In the genomic region with DNA sequence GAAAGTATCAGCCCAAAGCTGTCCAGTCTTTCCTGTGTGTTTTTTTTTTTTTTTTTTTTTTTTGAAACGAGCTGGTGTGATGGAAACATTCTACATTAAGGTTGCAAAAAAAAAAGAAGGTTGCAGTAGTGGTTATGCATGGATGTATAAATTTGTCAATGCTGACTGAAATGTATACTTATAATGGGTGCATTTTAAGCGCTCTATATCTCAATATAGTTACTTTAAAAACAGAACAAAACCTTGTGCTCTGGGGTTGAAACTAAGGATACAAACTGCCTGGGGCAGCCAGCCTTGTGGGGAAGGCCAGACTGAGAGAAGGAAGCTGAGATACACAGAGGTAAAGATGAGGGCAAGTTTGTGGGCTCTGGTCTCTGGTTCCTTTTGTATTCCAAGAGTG, we compare ENCODE assay signal across 31 cellular contexts.
DNase-seq lines count a peak whose midpoint lies in the region; ATAC-seq and TF ChIP-seq lines count a peak whose summit lies in the region.
"Had no signal": no experiment of that assay in that cellular context is flagged by ENCODE, and none has a peak within 500 bp of the region (broad histone marks: within the 10 kb centered on the region; RNA-seq: fewer than 3 reads in every experiment).

No MANE protein-coding gene starts in this region.

- peaks cover 9% of the 10 kb centered on the region for H3K4me1 Mint-ChIP-seq in brain
- H3K4me1 Mint-ChIP-seq: activated CD4-positive, alpha-beta T cell treated with anti-CD3 and anti-CD28 coated beads, Interleukin-2, amount 10 ng/mL, durations not matched to agents 24 days and 14 days; activated naive CD8-positive, alpha-beta T cell treated with anti-CD3 and anti-CD28 coated beads for 36 hours; naive B cell; T-cell; WTC11 had no signal

- H3K36me3 Mint-ChIP-seq in brain = no peaks in the 10 kb centered on the region
- H3K36me3 Mint-ChIP-seq: activated naive CD8-positive, alpha-beta T cell treated with anti-CD3 and anti-CD28 coated beads for 36 hours; naive B cell; T-cell; WTC11 had no signal

- no peak for DNase-seq in NCI-H2029 (lab: John Stamatoyannopoulos, UW)
- no peak for DNase-seq in HuH-7.5 (ENCODE audit: low spot score)
- DNase-seq in NCI-H524 (lab: John Stamatoyannopoulos, UW) = no peak
- DNase-seq: activated CD4-positive, alpha-beta T cell treated with anti-CD3 and anti-CD28 coated beads, Interleukin-2, amount 10 ng/mL, durations not matched to agents 24 days and 14 days; activated effector memory CD4-positive, alpha-beta T cell treated with anti-CD3 and anti-CD28 coated beads, Interleukin-2, amount 50 U/mL, for 16 hours; activated naive CD8-positive, alpha-beta T cell treated with anti-CD3 and anti-CD28 coated beads for 36 hours; activated T-cell treated with anti-CD3 and anti-CD28 coated beads, Interleukin-2, amount 50 U/mL, for 24 hours; AML-193; anterior cingulate cortex; CD4-positive, alpha-beta T cell; colonic mucosa; effector CD4-positive, alpha-beta T cell; gastrocnemius medialis; midbrain; naive B cell; NCI-H1048; NCI-H1694 treated with DMSO at 0.1 percent for 48 hours; nucleus accumbens; stimulated activated CD4-positive, alpha-beta T cell treated with anti-CD3 and anti-CD28 coated beads, Interleukin-12 subunit alpha, Interleukin-12 subunit beta, amount 100 ng/mL, for 4 hours; stimulated activated CD4-positive, alpha-beta T cell treated with anti-CD3 and anti-CD28 coated beads, Interleukin-2, amount 100 ng/mL, for 48 hours; stomach; T-cell; uterus had no signal

- no peak for TF ChIP-seq CTCF in brain (conservative IDR thresholded peaks at IDR 0.05)

- peaks cover 0 to 7% (median 0%) of the 10 kb centered on the region in 5 experiments for H3K9me3 Mint-ChIP-seq in brain
- H3K9me3 Mint-ChIP-seq: activated CD4-positive, alpha-beta T cell treated with anti-CD3 and anti-CD28 coated beads, Interleukin-2, amount 10 ng/mL, durations not matched to agents 24 days and 14 days; activated naive CD8-positive, alpha-beta T cell treated with anti-CD3 and anti-CD28 coated beads for 36 hours; activated T-cell treated with anti-CD3 and anti-CD28 coated beads, Interleukin-2, amount 50 U/mL, for 24 hours; T-cell; WTC11 had no signal

- H3K4me3 Mint-ChIP-seq in brain = no peak overlapping the region
- H3K4me3 Mint-ChIP-seq: activated CD4-positive, alpha-beta T cell treated with anti-CD3 and anti-CD28 coated beads, Interleukin-2, amount 10 ng/mL, durations not matched to agents 24 days and 14 days; activated naive CD8-positive, alpha-beta T cell treated with anti-CD3 and anti-CD28 coated beads for 36 hours; activated T-cell treated with anti-CD3 and anti-CD28 coated beads, Interleukin-2, amount 50 U/mL, for 24 hours; CD4-positive, alpha-beta T cell; naive B cell; T-cell; WTC11 had no signal

- peak overlapping the region in 3 of 5 experiments; percentile 12 to 22 (median 14) for H3K27ac Mint-ChIP-seq in brain
- H3K27ac Mint-ChIP-seq: activated CD4-positive, alpha-beta T cell treated with anti-CD3 and anti-CD28 coated beads, Interleukin-2, amount 10 ng/mL, durations not matched to agents 24 days and 14 days; activated naive CD8-positive, alpha-beta T cell treated with anti-CD3 and anti-CD28 coated beads for 36 hours; activated T-cell treated with anti-CD3 and anti-CD28 coated beads, Interleukin-2, amount 50 U/mL, for 24 hours; CD4-positive, alpha-beta T cell; T-cell; WTC11 had no signal

- H3K27me3 Mint-ChIP-seq in brain = peaks cover 7% of the 10 kb centered on the region
- H3K27me3 Mint-ChIP-seq: activated CD4-positive, alpha-beta T cell treated with anti-CD3 and anti-CD28 coated beads, Interleukin-2, amount 10 ng/mL, durations not matched to agents 24 days and 14 days; activated T-cell treated with anti-CD3 and anti-CD28 coated beads, Interleukin-2, amount 50 U/mL, for 24 hours had no signal

- ATAC-seq in GM18502 (IDR thresholded peaks at IDR 0.05; ENCODE audit: poor library complexity, unreplicated experiment) (peak; percentile 59), GM21360 (IDR thresholded peaks at IDR 0.05; ENCODE audit: unreplicated experiment) (peak; percentile 69), HG03095 (IDR thresholded peaks at IDR 0.05; ENCODE audit: unreplicated experiment) (peak; percentile 75), GM18858 (IDR thresholded peaks at IDR 0.05; ENCODE audit: unreplicated experiment) (no peak)
- ATAC-seq: gastrocnemius medialis, HCT116, sciatic nerve, T-cell, WTC11 had no signal
